In genomic region chr1:43305461-43305860, GRCh38 we compare ENCODE assay signal across 1 cellular context.
TF ChIP-seq lines count a peak whose summit lies in the region.

No MANE protein-coding gene starts in this region.

TF ChIP-seq in K562, 482 proteins besides CTCF, POLR2A, EP300 and RAD21:
- no peak for TF ChIP-seq ZNF232 (CRISPR knock-in tag; IDR thresholded peaks at IDR 0.05)
- no peak for TF ChIP-seq BRCA1 (IDR thresholded peaks at IDR 0.05)
- TF ChIP-seq BRCA1 (CRISPR knock-in tag; IDR thresholded peaks at IDR 0.05), result no peak
- no peak for TF ChIP-seq SPI1 (IDR thresholded peaks at IDR 0.05; ENCODE audit: borderline replicate concordance, low read depth, low read length)
- TF ChIP-seq ESRRB (CRISPR knock-in tag; IDR thresholded peaks at IDR 0.05; ENCODE audit: borderline replicate concordance), result no peak
- TF ChIP-seq MBD2 (IDR thresholded peaks at IDR 0.05; ENCODE audit: borderline replicate concordance, low read depth), result no peak
- TF ChIP-seq ZBTB1 (CRISPR knock-in tag; IDR thresholded peaks at IDR 0.05; ENCODE audit: borderline replicate concordance, low read depth), result no peak
- no peak for TF ChIP-seq DEAF1 (CRISPR knock-in tag; IDR thresholded peaks at IDR 0.05)
- no peak for TF ChIP-seq ZNF511 (CRISPR knock-in tag; IDR thresholded peaks at IDR 0.05)
- no peak for TF ChIP-seq LEF1 (IDR thresholded peaks at IDR 0.05)
- TF ChIP-seq ZMIZ1 (IDR thresholded peaks at IDR 0.05; ENCODE audit: low read depth in 2 of 2, low read length in 2 of 2), result no peak
- TF ChIP-seq FOS (IDR thresholded peaks at IDR 0.05; ENCODE audit: extremely low read depth, insufficient read length), result no peak
- TF ChIP-seq PPARD (CRISPR knock-in tag; IDR thresholded peaks at IDR 0.05), result no peak
- no peak for TF ChIP-seq CHAMP1 (IDR thresholded peaks at IDR 0.05)
- TF ChIP-seq, protein P1, sequence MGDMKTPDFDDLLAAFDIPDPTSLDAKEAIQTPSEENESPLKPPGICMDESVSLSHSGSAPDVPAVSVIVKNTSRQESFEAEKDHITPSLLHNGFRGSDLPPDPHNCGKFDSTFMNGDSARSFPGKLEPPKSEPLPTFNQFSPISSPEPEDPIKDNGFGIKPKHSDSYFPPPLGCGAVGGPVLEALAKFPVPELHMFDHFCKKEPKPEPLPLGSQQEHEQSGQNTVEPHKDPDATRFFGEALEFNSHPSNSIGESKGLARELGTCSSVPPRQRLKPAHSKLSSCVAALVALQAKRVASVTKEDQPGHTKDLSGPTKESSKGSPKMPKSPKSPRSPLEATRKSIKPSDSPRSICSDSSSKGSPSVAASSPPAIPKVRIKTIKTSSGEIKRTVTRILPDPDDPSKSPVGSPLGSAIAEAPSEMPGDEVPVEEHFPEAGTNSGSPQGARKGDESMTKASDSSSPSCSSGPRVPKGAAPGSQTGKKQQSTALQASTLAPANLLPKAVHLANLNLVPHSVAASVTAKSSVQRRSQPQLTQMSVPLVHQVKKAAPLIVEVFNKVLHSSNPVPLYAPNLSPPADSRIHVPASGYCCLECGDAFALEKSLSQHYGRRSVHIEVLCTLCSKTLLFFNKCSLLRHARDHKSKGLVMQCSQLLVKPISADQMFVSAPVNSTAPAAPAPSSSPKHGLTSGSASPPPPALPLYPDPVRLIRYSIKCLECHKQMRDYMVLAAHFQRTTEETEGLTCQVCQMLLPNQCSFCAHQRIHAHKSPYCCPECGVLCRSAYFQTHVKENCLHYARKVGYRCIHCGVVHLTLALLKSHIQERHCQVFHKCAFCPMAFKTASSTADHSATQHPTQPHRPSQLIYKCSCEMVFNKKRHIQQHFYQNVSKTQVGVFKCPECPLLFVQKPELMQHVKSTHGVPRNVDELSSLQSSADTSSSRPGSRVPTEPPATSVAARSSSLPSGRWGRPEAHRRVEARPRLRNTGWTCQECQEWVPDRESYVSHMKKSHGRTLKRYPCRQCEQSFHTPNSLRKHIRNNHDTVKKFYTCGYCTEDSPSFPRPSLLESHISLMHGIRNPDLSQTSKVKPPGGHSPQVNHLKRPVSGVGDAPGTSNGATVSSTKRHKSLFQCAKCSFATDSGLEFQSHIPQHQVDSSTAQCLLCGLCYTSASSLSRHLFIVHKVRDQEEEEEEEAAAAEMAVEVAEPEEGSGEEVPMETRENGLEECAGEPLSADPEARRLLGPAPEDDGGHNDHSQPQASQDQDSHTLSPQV (IDR thresholded peaks at IDR 0.05), result no peak
- TF ChIP-seq TARDBP (IDR thresholded peaks at IDR 0.05), result no peak
- TF ChIP-seq BRD4 (IDR thresholded peaks at IDR 0.05), result no peak
